36 cellular contexts compared by ENCODE assay signal in genomic region chr2:28530785-28531184, GRCh38.
"Had no signal": no experiment of that assay in that cellular context is flagged by ENCODE, and none has a peak within 500 bp of the region (broad histone marks: within the 10 kb centered on the region; RNA-seq: fewer than 3 reads in every experiment).

No MANE protein-coding gene starts in this region.

- DNase-seq: activated B cell treated with CpG ODN at 0.5 μM for 24 hours; activated CD4-positive, alpha-beta memory T cell treated with anti-CD3 and anti-CD28 coated beads for 36 hours; activated CD4-positive, alpha-beta T cell treated with anti-CD3 and anti-CD28 coated beads for 4 hours; activated CD4-positive, alpha-beta T cell treated with anti-CD3 and anti-CD28 coated beads, Interleukin-2, amount 10 ng/mL, durations not matched to agents 24 days and 14 days; activated CD4-positive, alpha-beta T cell treated with anti-CD3 and anti-CD28 coated beads, Interleukin-2, amount 50 U/mL, for 1 hour; activated CD4-positive, alpha-beta T cell treated with anti-CD3 and anti-CD28 coated beads, Interleukin-2, amount 50 U/mL, for 4 hours; activated CD4-positive, CD25-positive, alpha-beta regulatory T cell treated with anti-CD3 and anti-CD28 coated beads, Interleukin-2, amount 50 U/mL, for 72 hours; activated CD8-positive, alpha-beta memory T cell treated with anti-CD3 and anti-CD28 coated beads, Interleukin-2, amount 50 U/mL, for 4 hours; activated CD8-positive, alpha-beta T cell treated with anti-CD3 and anti-CD28 coated beads for 36 hours; activated effector memory CD4-positive, alpha-beta T cell treated with anti-CD3 and anti-CD28 coated beads, Interleukin-2, amount 50 U/mL, for 16 hours; activated gamma-delta T cell treated with Interleukin-2 at 50 U/mL for 16 hours; activated naive CD4-positive, alpha-beta T cell; activated naive CD4-positive, alpha-beta T cell treated with anti-CD3 and anti-CD28 coated beads for 36 hours; activated naive CD4-positive, alpha-beta T cell treated with anti-CD3 and anti-CD28 coated beads, Interleukin-2, amount 50 U/mL, for 16 hours; activated naive CD8-positive, alpha-beta T cell treated with anti-CD3 and anti-CD28 coated beads for 36 hours; activated T-cell treated with anti-CD3 and anti-CD28 coated beads for 4 hours; activated T-cell treated with anti-CD3 and anti-CD28 coated beads, Interleukin-2, amount 50 U/mL, for 1 hour; activated T-cell treated with anti-CD3 and anti-CD28 coated beads, Interleukin-2, amount 50 U/mL, for 4 hours; activated T-cell treated with anti-CD3 and anti-CD28 coated beads, Interleukin-2, amount 50 U/mL, for 72 hours; adrenal gland; amniotic stem cell; aorta; body of pancreas; brain microvascular endothelial cell; central memory CD4-positive, alpha-beta T cell; T-helper 2 cell; T-helper 9 cell had no signal

- H3K9me3 ChIP-seq: adrenal gland, body of pancreas, breast epithelium had no signal

- H3K4me3 ChIP-seq: adrenal gland, body of pancreas, breast epithelium had no signal

- H3K4me1 ChIP-seq: adrenal gland, body of pancreas, breast epithelium had no signal

- H3K36me3 Mint-ChIP-seq: activated CD4-positive, alpha-beta memory T cell treated with anti-CD3 and anti-CD28 coated beads for 36 hours; activated naive CD4-positive, alpha-beta T cell treated with anti-CD3 and anti-CD28 coated beads, Interleukin-2, amount 50 U/mL, for 72 hours; activated naive CD8-positive, alpha-beta T cell treated with anti-CD3 and anti-CD28 coated beads for 36 hours had no signal

- H3K27ac ChIP-seq: adrenal gland, body of pancreas, brain microvascular endothelial cell, breast epithelium, VCaP had no signal

- H3K9me3 Mint-ChIP-seq: activated B cell treated with CpG ODN at 0.5 μM for 24 hours; activated CD4-positive, alpha-beta memory T cell treated with anti-CD3 and anti-CD28 coated beads for 36 hours; activated CD8-positive, alpha-beta T cell treated with anti-CD3 and anti-CD28 coated beads for 36 hours; activated naive CD4-positive, alpha-beta T cell treated with anti-CD3 and anti-CD28 coated beads for 36 hours; activated naive CD4-positive, alpha-beta T cell treated with anti-CD3 and anti-CD28 coated beads, Interleukin-2, amount 50 U/mL, for 72 hours; activated naive CD8-positive, alpha-beta T cell treated with anti-CD3 and anti-CD28 coated beads for 36 hours; activated T-cell treated with anti-CD3 and anti-CD28 coated beads, Interleukin-2, amount 50 U/mL, for 4 hours; activated T-cell treated with anti-CD3 and anti-CD28 coated beads, Interleukin-2, amount 50 U/mL, for 72 hours; activated T-helper 1 cell treated with anti-CD3 and anti-CD28 coated beads, Interleukin-12 subunit alpha, Interleukin-12 subunit beta, Interleukin-2, Interleukin-4 antibody, amounts not matched to agents 30 ng/mL and 10 ng/mL and 1 ng/mL, durations not matched to agents 14 hours and 24 hours and 36 hours; activated T-helper 17 cell treated with anti-CD3 and anti-CD28 coated beads, Interleukin-2, amount 50 U/mL, for 72 hours; T-helper 1 cell treated with Interleukin-12 subunit alpha and Interleukin-12 subunit beta and Interleukin-4 antibody, amounts not matched to agents 30 μg/mL and 1 μg/mL, for 36 hours; T-helper 2 cell treated with Interferon-gamma antibody and Interleukin-4, amounts not matched to agents 5 μg/mL and 100 μg/mL, for 36 hours had no signal

- ATAC-seq: activated CD8-positive, alpha-beta T cell treated with anti-CD3 and anti-CD28 coated beads for 36 hours; activated naive CD4-positive, alpha-beta T cell treated with anti-CD3 and anti-CD28 coated beads, Interleukin-2, amount 50 U/mL, for 72 hours; activated T-cell treated with anti-CD3 and anti-CD28 coated beads, Interleukin-2, amount 50 U/mL, for 4 hours; activated T-cell treated with anti-CD3 and anti-CD28 coated beads, Interleukin-2, amount 50 U/mL, for 72 hours; activated T-helper 17 cell treated with anti-CD3 and anti-CD28 coated beads, Interleukin-2, amount 50 U/mL, for 72 hours; body of pancreas had no signal

- H3K27ac Mint-ChIP-seq: activated B cell treated with CpG ODN at 0.5 μM for 24 hours; activated CD4-positive, alpha-beta memory T cell treated with anti-CD3 and anti-CD28 coated beads for 36 hours; activated CD4-positive, alpha-beta T cell treated with anti-CD3 and anti-CD28 coated beads, Interleukin-2, amount 10 ng/mL, durations not matched to agents 24 days and 14 days; activated CD8-positive, alpha-beta T cell treated with anti-CD3 and anti-CD28 coated beads for 36 hours; activated naive CD4-positive, alpha-beta T cell treated with anti-CD3 and anti-CD28 coated beads for 36 hours; activated naive CD4-positive, alpha-beta T cell treated with anti-CD3 and anti-CD28 coated beads, Interleukin-2, amount 50 U/mL, for 72 hours; activated naive CD8-positive, alpha-beta T cell treated with anti-CD3 and anti-CD28 coated beads for 36 hours; activated T-cell treated with anti-CD3 and anti-CD28 coated beads, Interleukin-2, amount 50 U/mL, for 72 hours; activated T-helper 1 cell treated with anti-CD3 and anti-CD28 coated beads, Interleukin-12 subunit alpha, Interleukin-12 subunit beta, Interleukin-2, Interleukin-4 antibody, amounts not matched to agents 30 ng/mL and 10 ng/mL and 1 ng/mL, durations not matched to agents 14 hours and 24 hours and 36 hours; activated T-helper 17 cell treated with anti-CD3 and anti-CD28 coated beads, Interleukin-2, amount 50 U/mL, for 72 hours; T-helper 1 cell treated with Interleukin-12 subunit alpha and Interleukin-12 subunit beta and Interleukin-4 antibody, amounts not matched to agents 30 μg/mL and 1 μg/mL, for 36 hours; T-helper 2 cell treated with Interferon-gamma antibody and Interleukin-4, amounts not matched to agents 5 μg/mL and 100 μg/mL, for 36 hours had no signal

- H3K4me3 Mint-ChIP-seq: activated B cell treated with CpG ODN at 0.5 μM for 24 hours; activated CD4-positive, alpha-beta memory T cell treated with anti-CD3 and anti-CD28 coated beads for 36 hours; activated CD4-positive, alpha-beta T cell treated with anti-CD3 and anti-CD28 coated beads, Interleukin-2, amount 10 ng/mL, durations not matched to agents 24 days and 14 days; activated CD8-positive, alpha-beta T cell treated with anti-CD3 and anti-CD28 coated beads for 36 hours; activated naive CD4-positive, alpha-beta T cell treated with anti-CD3 and anti-CD28 coated beads for 36 hours; activated naive CD8-positive, alpha-beta T cell treated with anti-CD3 and anti-CD28 coated beads for 36 hours; activated T-cell treated with anti-CD3 and anti-CD28 coated beads, Interleukin-2, amount 50 U/mL, for 4 hours; activated T-cell treated with anti-CD3 and anti-CD28 coated beads, Interleukin-2, amount 50 U/mL, for 72 hours; activated T-helper 1 cell treated with anti-CD3 and anti-CD28 coated beads, Interleukin-12 subunit alpha, Interleukin-12 subunit beta, Interleukin-2, Interleukin-4 antibody, amounts not matched to agents 30 ng/mL and 10 ng/mL and 1 ng/mL, durations not matched to agents 14 hours and 24 hours and 36 hours; activated T-helper 17 cell treated with anti-CD3 and anti-CD28 coated beads, Interleukin-2, amount 50 U/mL, for 72 hours; T-helper 1 cell treated with Interleukin-12 subunit alpha and Interleukin-12 subunit beta and Interleukin-4 antibody, amounts not matched to agents 30 μg/mL and 1 μg/mL, for 36 hours; T-helper 2 cell treated with Interferon-gamma antibody and Interleukin-4, amounts not matched to agents 5 μg/mL and 100 μg/mL, for 36 hours had no signal

- FAIRE-seq: astrocyte, TTC549 had no signal

- H3K4me1 Mint-ChIP-seq: activated B cell treated with CpG ODN at 0.5 μM for 24 hours; activated CD4-positive, alpha-beta T cell treated with anti-CD3 and anti-CD28 coated beads, Interleukin-2, amount 10 ng/mL, durations not matched to agents 24 days and 14 days; activated naive CD8-positive, alpha-beta T cell treated with anti-CD3 and anti-CD28 coated beads for 36 hours; activated T-helper 17 cell treated with anti-CD3 and anti-CD28 coated beads, Interleukin-2, amount 50 U/mL, for 72 hours had no signal
